In the genomic region with DNA sequence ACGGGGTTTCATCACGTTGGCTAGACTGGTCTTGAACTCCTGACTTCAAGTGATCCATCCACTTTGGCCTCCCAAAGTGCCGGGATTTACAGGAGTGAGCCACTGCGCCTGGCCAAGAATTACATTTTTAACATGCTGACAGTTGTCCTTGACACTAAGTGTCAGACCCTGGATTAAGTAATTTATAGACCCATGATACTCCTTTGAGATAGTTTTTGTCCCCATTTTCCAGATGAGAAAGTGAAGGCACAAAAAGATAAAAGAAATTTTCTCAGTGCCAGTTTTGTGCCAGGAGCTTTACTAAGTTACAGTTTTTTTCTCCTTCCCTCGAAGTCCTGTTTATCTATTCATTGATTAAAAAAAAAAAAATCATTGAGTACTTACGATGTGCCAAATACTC, we compare ENCODE assay signal across 26 cellular contexts.
"Had no signal": no experiment of that assay in that cellular context is flagged by ENCODE, and none has a peak within 500 bp of the region (broad histone marks: within the 10 kb centered on the region; RNA-seq: fewer than 3 reads in every experiment).

No MANE protein-coding gene starts in this region.

- H3K27me3 Mint-ChIP-seq: naive B cell had no signal

- H3K36me3 Mint-ChIP-seq: immature natural killer cell, mesothelial cell of epicardium, naive B cell had no signal

- H3K4me1 ChIP-seq: esophagus muscularis mucosa, foreskin keratinocyte, gastroesophageal sphincter, left lung, lower lobe of right lung had no signal

- H3K27ac ChIP-seq: coronary artery, dorsolateral prefrontal cortex, esophagus muscularis mucosa, foreskin keratinocyte, gastroesophageal sphincter, heart left ventricle, hepatocyte, left lung, lower lobe of right lung had no signal

- H3K4me1 Mint-ChIP-seq: mesothelial cell of epicardium had no signal

- DNase-seq: dermis blood vessel endothelial cell; dorsolateral prefrontal cortex; effector CD4-positive, alpha-beta T cell; effector memory CD4-positive, alpha-beta T cell; foreskin keratinocyte; heart left ventricle; hypothalamus; immature natural killer cell; islet precursor cell; kidney; kidney glomerular epithelial cell; left colon; left lung; left ventricle myocardium superior; lower lobe of right lung; mesenchymal stem cell; mucosa of descending colon; naive B cell had no signal

- H3K4me3 Mint-ChIP-seq: immature natural killer cell, mesothelial cell of epicardium, naive B cell had no signal

- FAIRE-seq: colon, endothelial cell of umbilical vein, frontal cortex, kidney had no signal

- H3K36me3 ChIP-seq: esophagus muscularis mucosa, gastroesophageal sphincter, heart left ventricle, left lung, lower lobe of right lung had no signal

- H3K27ac Mint-ChIP-seq: immature natural killer cell, mesothelial cell of epicardium had no signal

- ATAC-seq: foreskin keratinocyte, gastroesophageal sphincter, heart left ventricle, left colon, left lung, left ventricle myocardium superior, lower lobe of right lung, mucosa of descending colon had no signal

- H3K9me3 Mint-ChIP-seq: immature natural killer cell, mesothelial cell of epicardium, naive B cell had no signal

- H3K4me2 ChIP-seq: hepatocyte had no signal

- H3K4me3 ChIP-seq: coronary artery, dorsolateral prefrontal cortex, esophagus muscularis mucosa, gastroesophageal sphincter, heart left ventricle, hepatocyte, left lung, lower lobe of right lung, mucosa of descending colon had no signal

- H3K79me2 ChIP-seq: hepatocyte had no signal

- H2AFZ ChIP-seq: hepatocyte had no signal

- H3K27me3 ChIP-seq: dorsolateral prefrontal cortex, esophagus muscularis mucosa, foreskin keratinocyte, gastroesophageal sphincter, heart left ventricle, hepatocyte, left lung had no signal

- H3K9me3 ChIP-seq: esophagus muscularis mucosa, gastroesophageal sphincter, heart left ventricle, left lung, lower lobe of right lung, mucosa of descending colon had no signal
